22 cellular contexts compared by ENCODE assay signal in genomic region chr3:197460002-197460401, GRCh38.
"Had no signal": no experiment of that assay in that cellular context is flagged by ENCODE, and none has a peak within 500 bp of the region (broad histone marks: within the 10 kb centered on the region; RNA-seq: fewer than 3 reads in every experiment).

No MANE protein-coding gene starts in this region.

- H3K36me3 Mint-ChIP-seq: natural killer cell; stimulated activated memory B cell treated with anti-CD40 and anti-IgM and Interleukin-4, amounts not matched to agents 10 μg/mL and 1 μg/mL and 100 μg/mL, for 72 hours had no signal

- H3K4me3 Mint-ChIP-seq: activated naive CD4-positive, alpha-beta T cell treated with anti-CD3 and anti-CD28 coated beads, Interleukin-2, amount 50 U/mL, for 24 hours; natural killer cell; stimulated activated memory B cell treated with anti-CD40 and anti-IgM and Interleukin-4, amounts not matched to agents 10 μg/mL and 1 μg/mL and 100 μg/mL, for 72 hours had no signal

- H3K4me3 ChIP-seq: breast epithelium, coronary artery, heart left ventricle, skin epidermis, stomach, suprapubic skin, transverse colon, vagina had no signal

- FAIRE-seq: islet of Langerhans, TTC549 had no signal

- H3K27ac Mint-ChIP-seq: activated naive CD4-positive, alpha-beta T cell treated with anti-CD3 and anti-CD28 coated beads, Interleukin-2, amount 50 U/mL, for 24 hours; stimulated activated memory B cell treated with anti-CD40 and anti-IgM and Interleukin-4, amounts not matched to agents 10 μg/mL and 1 μg/mL and 100 μg/mL, for 72 hours had no signal

- H3K9me3 Mint-ChIP-seq: activated naive CD4-positive, alpha-beta T cell treated with anti-CD3 and anti-CD28 coated beads, Interleukin-2, amount 50 U/mL, for 24 hours; natural killer cell; stimulated activated memory B cell treated with anti-CD40 and anti-IgM and Interleukin-4, amounts not matched to agents 10 μg/mL and 1 μg/mL and 100 μg/mL, for 72 hours had no signal

- H3K27ac ChIP-seq: breast epithelium, coronary artery, heart left ventricle, neutrophil, parathyroid adenoma, skin epidermis, stomach, suprapubic skin, transverse colon, vagina, WERI-Rb-1 had no signal

- DNase-seq: activated CD4-positive, alpha-beta T cell treated with anti-CD3 and anti-CD28 coated beads for 1 hour; cerebellar nuclear complex; heart left ventricle; left ventricle myocardium superior; mammary epithelial cell; midbrain; natural killer cell; right cardiac atrium; stomach; transverse colon; WERI-Rb-1 had no signal

- H3K27me3 ChIP-seq: breast epithelium, heart left ventricle, stomach, suprapubic skin, transverse colon, vagina had no signal

- ATAC-seq: heart left ventricle; left ventricle myocardium superior; right cardiac atrium; stimulated activated memory B cell treated with anti-CD40 and anti-IgM and Interleukin-4, amounts not matched to agents 10 μg/mL and 1 μg/mL and 100 μg/mL, for 72 hours had no signal

- H3K27me3 Mint-ChIP-seq: activated naive CD4-positive, alpha-beta T cell treated with anti-CD3 and anti-CD28 coated beads, Interleukin-2, amount 50 U/mL, for 24 hours had no signal
